ENCODE assay signal across 23 cellular contexts in the genomic region with DNA sequence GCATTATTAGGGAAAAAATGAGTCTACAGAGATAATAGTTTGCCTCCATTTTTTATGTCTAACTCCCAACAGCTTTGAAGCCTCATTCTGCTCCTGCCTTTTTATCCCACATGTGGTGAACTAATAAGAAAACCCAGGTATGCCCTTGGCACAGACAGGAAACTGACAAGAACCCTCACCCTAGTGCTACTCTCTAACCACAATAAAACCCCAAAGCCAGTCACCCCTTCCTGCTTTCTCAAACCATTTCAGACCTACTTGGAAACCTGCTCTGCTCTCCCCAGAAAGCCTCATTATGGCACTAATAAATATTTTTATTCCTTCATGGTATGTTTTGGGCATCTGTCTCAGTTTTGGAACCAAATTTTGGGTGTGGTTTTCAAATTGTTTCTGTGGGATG. TPM values are rescaled to one million over a fixed set of nuclear protein-coding genes. Genes with fewer than 3 reads are reported as not detected.
DNase-seq lines count a peak whose midpoint lies in the region; ATAC-seq and TF ChIP-seq lines count a peak whose summit lies in the region.
"Had no signal": no experiment of that assay in that cellular context is flagged by ENCODE, and none has a peak within 500 bp of the region (broad histone marks: within the 10 kb centered on the region; RNA-seq: fewer than 3 reads in every experiment).

No MANE protein-coding gene starts in this region.

- no peak overlapping the region for H2AFZ ChIP-seq in Loucy (ENCODE audit: low read length)
- H2AFZ ChIP-seq: GM23338 had no signal

- no peaks in the 10 kb centered on the region for H3K9me2 ChIP-seq in Loucy (replicated peaks; ENCODE audit: low read depth, low read length)
- H3K9me2 ChIP-seq: SK-N-SH had no signal

- peaks cover 44% of the 10 kb centered on the region for H3K27me3 Mint-ChIP-seq in activated naive CD8-positive, alpha-beta T cell treated with anti-CD3 and anti-CD28 coated beads, Interleukin-2, amount 10 ng/mL, durations not matched to agents 7 days and 5 days
- peaks cover 17% of the 10 kb centered on the region for H3K27me3 Mint-ChIP-seq in activated naive CD8-positive, alpha-beta T cell treated with anti-CD3 and anti-CD28 coated beads for 36 hours
- peaks cover 18% of the 10 kb centered on the region for H3K27me3 Mint-ChIP-seq in activated naive CD8-positive, alpha-beta T cell treated with anti-CD3 and anti-CD28 coated beads, Interleukin-2, amount 50 U/mL, for 24 hours

- H3K36me3 ChIP-seq in Loucy (ENCODE audit: insufficient read depth, low read length) = no peaks in the 10 kb centered on the region

- peak overlapping the region; percentile 12 for H3K4me2 ChIP-seq in Loucy (ENCODE audit: low read depth, low read length, poor library complexity, severe bottlenecking)
- H3K4me2 ChIP-seq: GM23338, SK-N-SH had no signal

- no peaks in the 10 kb centered on the region for H3K9me3 Mint-ChIP-seq in activated naive CD8-positive, alpha-beta T cell treated with anti-CD3 and anti-CD28 coated beads, Interleukin-2, amount 10 ng/mL, durations not matched to agents 7 days and 5 days
- no peaks in the 10 kb centered on the region for H3K9me3 Mint-ChIP-seq in activated naive CD8-positive, alpha-beta T cell treated with anti-CD3 and anti-CD28 coated beads for 36 hours
- no peaks in the 10 kb centered on the region for H3K9me3 Mint-ChIP-seq in activated naive CD8-positive, alpha-beta T cell treated with anti-CD3 and anti-CD28 coated beads, Interleukin-2, amount 50 U/mL, for 24 hours

- H3K4me3 ChIP-seq in Loucy (ENCODE audit: low read length, poor library complexity, severe bottlenecking) = no peak overlapping the region
- H3K4me3 ChIP-seq: GM23338, K562 had no signal

- no peaks in the 10 kb centered on the region for H3K79me2 ChIP-seq in Loucy (ENCODE audit: insufficient read depth, low read length)

- H3K4me3 Mint-ChIP-seq in activated naive CD8-positive, alpha-beta T cell treated with anti-CD3 and anti-CD28 coated beads, Interleukin-2, amount 10 ng/mL, durations not matched to agents 7 days and 5 days = peak overlapping the region; percentile 53
- H3K4me3 Mint-ChIP-seq in activated naive CD8-positive, alpha-beta T cell treated with anti-CD3 and anti-CD28 coated beads for 36 hours = no peak overlapping the region
- no peak overlapping the region for H3K4me3 Mint-ChIP-seq in activated naive CD8-positive, alpha-beta T cell treated with anti-CD3 and anti-CD28 coated beads, Interleukin-2, amount 50 U/mL, for 24 hours
- H3K4me3 Mint-ChIP-seq: CD14-positive monocyte, GM23338 had no signal

- no peaks in the 10 kb centered on the region for H3K36me3 Mint-ChIP-seq in activated naive CD8-positive, alpha-beta T cell treated with anti-CD3 and anti-CD28 coated beads, Interleukin-2, amount 10 ng/mL, durations not matched to agents 7 days and 5 days
- no peaks in the 10 kb centered on the region for H3K36me3 Mint-ChIP-seq in activated naive CD8-positive, alpha-beta T cell treated with anti-CD3 and anti-CD28 coated beads for 36 hours
- no peaks in the 10 kb centered on the region for H3K36me3 Mint-ChIP-seq in activated naive CD8-positive, alpha-beta T cell treated with anti-CD3 and anti-CD28 coated beads, Interleukin-2, amount 50 U/mL, for 24 hours (ENCODE audit: low read depth)
- H3K36me3 Mint-ChIP-seq: CD14-positive monocyte had no signal

- H3K27me3 ChIP-seq in Loucy (ENCODE audit: insufficient read depth, low read length, poor library complexity, severe bottlenecking) = no peaks in the 10 kb centered on the region

- no peaks in the 10 kb centered on the region for H3F3A ChIP-seq in Loucy (ENCODE audit: low read depth)

- peak; percentile 60 for ATAC-seq in activated naive CD8-positive, alpha-beta T cell treated with anti-CD3 and anti-CD28 coated beads, Interleukin-2, amount 10 ng/mL, durations not matched to agents 7 days and 5 days (ENCODE audit: low read depth)
- peak; percentile 48 for ATAC-seq in activated naive CD8-positive, alpha-beta T cell treated with anti-CD3 and anti-CD28 coated beads, Interleukin-2, amount 50 U/mL, for 24 hours
- ATAC-seq in GM18907 (IDR thresholded peaks at IDR 0.05; ENCODE audit: unreplicated experiment) = no peak
- ATAC-seq: GM23338, K562, PC-3 had no signal

- no peak for TF ChIP-seq CTCF in Loucy (conservative IDR thresholded peaks at IDR 0.05; ENCODE audit: low read length)

- DNase-seq in activated naive CD8-positive, alpha-beta T cell treated with anti-CD3 and anti-CD28 coated beads, Interleukin-2, amount 10 ng/mL, durations not matched to agents 7 days and 5 days = no peak
- no peak for DNase-seq in activated naive CD8-positive, alpha-beta T cell treated with anti-CD3 and anti-CD28 coated beads for 36 hours
- DNase-seq in activated naive CD8-positive, alpha-beta T cell treated with anti-CD3 and anti-CD28 coated beads, Interleukin-2, amount 50 U/mL, for 24 hours = no peak
- DNase-seq in NCI-H82 treated with DMSO at 0.1 percent for 48 hours (lab: John Stamatoyannopoulos, UW; ENCODE audit: unreplicated experiment) (no peak), ACHN (no peak)
- DNase-seq: Caco-2, DMS153, EL, HCEC 1CT, NCI-H1105 treated with DMSO at 0.1 percent for 48 hours, NCI-H1694, NCI-H2081 treated with DMSO at 0.1 percent for 48 hours, NCI-H510A, NCI-H82, PC-3, RPMI8226, SHP77 treated with DMSO at 0.1 percent for 48 hours, SK-N-SH had no signal

- peaks cover 15% of the 10 kb centered on the region for H3K4me1 Mint-ChIP-seq in activated naive CD8-positive, alpha-beta T cell treated with anti-CD3 and anti-CD28 coated beads, Interleukin-2, amount 10 ng/mL, durations not matched to agents 7 days and 5 days
- peaks cover 7% of the 10 kb centered on the region for H3K4me1 Mint-ChIP-seq in activated naive CD8-positive, alpha-beta T cell treated with anti-CD3 and anti-CD28 coated beads for 36 hours
- H3K4me1 Mint-ChIP-seq in activated naive CD8-positive, alpha-beta T cell treated with anti-CD3 and anti-CD28 coated beads, Interleukin-2, amount 50 U/mL, for 24 hours = peaks cover 5% of the 10 kb centered on the region
- H3K4me1 Mint-ChIP-seq: CD14-positive monocyte, GM23338 had no signal

- no peaks in the 10 kb centered on the region for H3K9me3 ChIP-seq in Loucy (ENCODE audit: insufficient read depth, low read depth, low read length)
- H3K9me3 ChIP-seq: Caco-2, SK-N-SH had no signal

- in situ Hi-C loops in ACHN (cut with HindIII; ENCODE audit: low pct_ligation_motif_present, low pct_unique_long_range_greater_than_20kb, low sequenced_read_pairs) = no loop called here

- H4K20me1 ChIP-seq in Loucy (ENCODE audit: insufficient read depth, low read length, poor library complexity, severe bottlenecking) = no peaks in the 10 kb centered on the region

- POLR2A ChIA-PET in activated naive CD8-positive, alpha-beta T cell treated with anti-CD3 and anti-CD28 coated beads, Interleukin-2, amount 10 ng/mL, durations not matched to agents 7 days and 5 days (lab: Charles Lee) = interaction anchor here (0.6 to 1.5 kb wide), 2 partner anchors 12 to 57 kb away, joined by 3 read pairs; no protein-coding TSS in a partner anchor

- peaks cover 12% of the 10 kb centered on the region for H3K4me1 ChIP-seq in Loucy (ENCODE audit: insufficient read depth, low read length, poor library complexity, severe bottlenecking)
- H3K4me1 ChIP-seq: Caco-2 had no signal

- H3K27ac Mint-ChIP-seq in activated naive CD8-positive, alpha-beta T cell treated with anti-CD3 and anti-CD28 coated beads, Interleukin-2, amount 10 ng/mL, durations not matched to agents 7 days and 5 days = peak overlapping the region; percentile 54
- H3K27ac Mint-ChIP-seq in activated naive CD8-positive, alpha-beta T cell treated with anti-CD3 and anti-CD28 coated beads for 36 hours = no peak overlapping the region
- no peak overlapping the region for H3K27ac Mint-ChIP-seq in activated naive CD8-positive, alpha-beta T cell treated with anti-CD3 and anti-CD28 coated beads, Interleukin-2, amount 50 U/mL, for 24 hours
- H3K27ac Mint-ChIP-seq: CD14-positive monocyte, GM23338 had no signal

- H3K9ac ChIP-seq in Loucy (ENCODE audit: low read depth, low read length, poor library complexity, severe bottlenecking) = no peak overlapping the region
- H3K9ac ChIP-seq: SK-N-SH had no signal

RNA-seq across cellular contexts. Expression of a gene that starts 3.9 kb away (rescaled TPM):
- total RNA-seq in activated naive CD8-positive, alpha-beta T cell treated with anti-CD3 and anti-CD28 coated beads, Interleukin-2, amount 10 ng/mL, durations not matched to agents 7 days and 5 days = not detected
- total RNA-seq in activated naive CD8-positive, alpha-beta T cell treated with anti-CD3 and anti-CD28 coated beads for 36 hours = not detected
- total RNA-seq: K562 had no signal

RNA-seq across cellular contexts. Expression of a gene that starts 45.2 kb away (rescaled TPM):
- not detected for total RNA-seq in activated naive CD8-positive, alpha-beta T cell treated with anti-CD3 and anti-CD28 coated beads, Interleukin-2, amount 10 ng/mL, durations not matched to agents 7 days and 5 days
- not detected for total RNA-seq in activated naive CD8-positive, alpha-beta T cell treated with anti-CD3 and anti-CD28 coated beads for 36 hours
- total RNA-seq: Caco-2, GM23338, PC-3 had no signal
